17 cellular contexts compared by ENCODE assay signal in the genomic region with DNA sequence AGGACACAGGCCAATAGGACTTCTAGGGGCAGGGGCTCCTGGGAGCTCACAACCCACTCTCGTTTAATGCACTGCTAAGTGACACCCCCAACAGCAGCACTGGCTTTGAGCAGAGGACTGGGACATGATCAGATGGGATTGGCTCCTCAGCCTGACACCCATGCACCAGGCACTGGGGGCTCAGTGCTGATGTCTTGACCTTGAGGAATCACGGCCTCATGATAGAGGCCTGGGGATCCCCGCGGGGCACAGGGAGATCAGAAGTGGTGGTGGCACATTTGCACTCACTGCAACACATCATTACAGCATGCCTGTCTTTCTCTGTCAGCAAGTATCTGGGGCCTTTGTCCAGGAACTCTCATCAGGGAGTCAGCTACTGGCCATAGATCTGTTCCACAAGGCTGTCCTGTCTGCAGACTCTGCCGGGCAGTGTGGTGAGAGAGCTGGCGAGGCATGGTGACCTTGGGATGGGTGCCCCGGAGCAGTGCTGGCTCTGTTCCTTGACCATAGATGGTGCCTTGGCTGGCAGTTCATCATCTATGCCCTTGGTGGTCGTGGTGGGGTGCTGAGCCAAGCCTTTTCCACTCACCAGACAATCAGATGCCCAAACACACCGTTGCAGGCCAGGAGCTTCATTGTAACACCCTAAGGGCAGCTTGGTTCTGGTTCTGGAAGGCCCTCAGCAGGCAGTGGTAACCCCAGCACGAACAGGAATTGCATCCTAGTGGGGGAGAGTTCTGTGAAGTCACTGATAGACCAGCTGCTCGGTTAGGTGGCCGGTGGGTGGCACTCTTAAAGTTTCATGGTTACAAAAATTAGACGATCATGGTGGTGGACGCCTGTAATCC. TPM values are rescaled to one million over a fixed set of nuclear protein-coding genes. Genes with fewer than 3 reads are reported as not detected.
DNase-seq lines count a peak whose midpoint lies in the region; ATAC-seq and TF ChIP-seq lines count a peak whose summit lies in the region.
"Had no signal": no experiment of that assay in that cellular context is flagged by ENCODE, and none has a peak within 500 bp of the region (broad histone marks: within the 10 kb centered on the region; RNA-seq: fewer than 3 reads in every experiment).

No MANE protein-coding gene starts in this region.

- no peak overlapping the region for H4K8ac ChIP-seq in neuronal stem cell (ENCODE audit: low read depth, low read length)

- no peak overlapping the region for H3K14ac ChIP-seq in neuronal stem cell (ENCODE audit: low read length)

- H2AK5ac ChIP-seq in neuronal stem cell (ENCODE audit: low read depth, low read length) = peak overlapping the region; percentile 40

- H3K18ac ChIP-seq in neuronal stem cell (ENCODE audit: low read length) = no peak overlapping the region

- peak overlapping the region; percentile 27 for H2BK15ac ChIP-seq in neuronal stem cell (ENCODE audit: low read length)

- peak overlapping the region; percentile 44 for H3K23ac ChIP-seq in neuronal stem cell (ENCODE audit: low read depth, low read length, poor library complexity)

- no peak overlapping the region for H3K4me3 ChIP-seq in BLaER1 treated with 17β-estradiol and CSF1 and Interleukin-3, amounts not matched to agents 10 nM and 100 nM
- H3K4me3 ChIP-seq in MG63 = no peak overlapping the region
- H3K4me3 ChIP-seq in heart left ventricle = no peak overlapping the region
- no peak overlapping the region for H3K4me3 ChIP-seq in neuronal stem cell (ENCODE audit: low read length in 2 of 2)
- H3K4me3 ChIP-seq: A549, SK-N-MC had no signal

- H3K4me1 ChIP-seq in BLaER1 treated with 17β-estradiol and CSF1 and Interleukin-3, amounts not matched to agents 10 nM and 100 nM = peaks cover 10 to 82% (median 65%) of the 10 kb centered on the region in 10 experiments
- H3K4me1 ChIP-seq in heart left ventricle (peaks cover 0 to 4% (median 0%) of the 10 kb centered on the region in 12 donors), neuronal stem cell (ENCODE audit: control insufficient read depth in 2 of 2, insufficient read depth in 1 of 2, low read depth in 1 of 2, low read length in 2 of 2) (peaks cover 0 to 5% of the 10 kb centered on the region in 2 donors)
- H3K4me1 ChIP-seq: A549 had no signal

- WGBS in heart left ventricle, 4 donors = 67 to 70% (median 69%) methylated on average over 14 of the region's 14 CpGs
- WGBS in neuronal stem cell (ENCODE audit: extremely low coverage in 2 of 2, insufficient read length in 2 of 2, insufficient replicate concordance in 1 of 2), 2 donors = no CpG with 5 or more reads among the region's 14 CpGs

- no peak overlapping the region for H3K4ac ChIP-seq in neuronal stem cell (ENCODE audit: low read length)

- peaks cover 0 to 11% (median 0%) of the 10 kb centered on the region in 11 experiments; a peak in 4 of 22 replicates for H3K9me3 ChIP-seq in BLaER1 treated with 17β-estradiol and CSF1 and Interleukin-3, amounts not matched to agents 10 nM and 100 nM (replicated peaks in 1 of 11)
- H3K9me3 ChIP-seq in MG63 (0 out of 2 replicates have a peak, but pooled peaks cover 2% of the 10 kb centered on the region), heart left ventricle (no peaks in the 10 kb centered on the region), neuronal stem cell (replicated peaks in 1 of 2; ENCODE audit: control insufficient read depth in 2 of 2, insufficient read depth in 1 of 2, low read depth in 1 of 2, low read length in 2 of 2) (no peaks in the 10 kb centered on the region)
- H3K9me3 ChIP-seq: A549 had no signal

- no peak overlapping the region for H2AFZ ChIP-seq in neuronal stem cell (ENCODE audit: low read length)

- no peak overlapping the region for H2BK12ac ChIP-seq in neuronal stem cell (ENCODE audit: low read length)

- no peak overlapping the region for H2BK120ac ChIP-seq in neuronal stem cell (ENCODE audit: low read depth, low read length)

- TF ChIP-seq CTCF in heart left ventricle (IDR thresholded peaks at IDR 0.05) = no peak

- no peak overlapping the region for H3K9ac ChIP-seq in BLaER1 treated with 17β-estradiol and CSF1 and Interleukin-3, amounts not matched to agents 10 nM and 100 nM
- H3K9ac ChIP-seq in neuronal stem cell (ENCODE audit: low read depth, low read length, poor library complexity) = no peak overlapping the region

- peak overlapping the region in 9 of 11 experiments; percentile 69 to 92 (median 75); a peak in 16 of 22 replicates for H3K4me2 ChIP-seq in BLaER1 treated with 17β-estradiol and CSF1 and Interleukin-3, amounts not matched to agents 10 nM and 100 nM
- H3K4me2 ChIP-seq in neuronal stem cell (ENCODE audit: insufficient read depth, low read length, poor library complexity, severe bottlenecking) = no peak overlapping the region
- H3K4me2 ChIP-seq: A549 had no signal

- no peaks in the 10 kb centered on the region for H3K79me1 ChIP-seq in neuronal stem cell (ENCODE audit: low read depth, low read length)

- H4K20me1 ChIP-seq in BLaER1 treated with 17β-estradiol and CSF1 and Interleukin-3, amounts not matched to agents 10 nM and 100 nM = no peaks in the 10 kb centered on the region

- no peak for TF ChIP-seq POLR2A in heart left ventricle (IDR thresholded peaks at IDR 0.05)

- H3K27me3 ChIP-seq in BLaER1 treated with 17β-estradiol and CSF1 and Interleukin-3, amounts not matched to agents 10 nM and 100 nM = peaks cover 0 to 3% (median 0%) of the 10 kb centered on the region in 11 experiments; a peak in 1 of 22 replicates
- H3K27me3 ChIP-seq in MG63 (no peaks in the 10 kb centered on the region), heart left ventricle (no peaks in the 10 kb centered on the region), neuronal stem cell (ENCODE audit: control insufficient read depth in 3 of 3, insufficient read depth in 3 of 3, low read depth in 1 of 3, low read length in 3 of 3) (peaks cover 0 to 13% (median 0%) of the 10 kb centered on the region in 3 experiments)

- DNase-seq in MG63 = peak; percentile 54
- peak in 3 of 5 donors; percentile 14 to 46 (median 38) for DNase-seq in heart left ventricle
- no peak for DNase-seq in neuronal stem cell (ENCODE audit: low spot score)
- DNase-seq in NCI-H2107 (lab: John Stamatoyannopoulos, UW) = no peak
- DNase-seq in hepatic stellate cell (ENCODE audit: low spot score) = no peak
- DNase-seq in activated effector memory CD4-positive, alpha-beta T cell treated with Interleukin-2 at 50 U/mL for 16 hours = no peak
- DNase-seq: DMS79; HFFc6; NCI-H1105; NCI-H1694; NCI-H510A; NCI-H748 treated with DMSO at 0.1 percent for 48 hours; NK-92 treated with Interleukin-12 subunit alpha and Interleukin-12 subunit beta, amount 100 ng/mL, for 24 hours; SHP77 had no signal

- no peak overlapping the region for H2BK5ac ChIP-seq in neuronal stem cell (ENCODE audit: low read length)

- peak overlapping the region; percentile 77 for H4K91ac ChIP-seq in neuronal stem cell (ENCODE audit: low read depth, low read length, poor library complexity)

- peak; percentile 65 to 85 (median 76) for ATAC-seq in heart left ventricle
- ATAC-seq: A549 had no signal

- peak overlapping the region in 3 of 11 experiments; percentile 1 to 42 (median 39); a peak in 4 of 22 replicates for H3K27ac ChIP-seq in BLaER1 treated with 17β-estradiol and CSF1 and Interleukin-3, amounts not matched to agents 10 nM and 100 nM
- H3K27ac ChIP-seq in heart left ventricle (peak overlapping the region in 1 of 12 donors; percentile 9), neuronal stem cell (replicated peaks; ENCODE audit: low read length) (no peak overlapping the region)
- H3K27ac ChIP-seq: A549, SK-N-MC had no signal

- intact Hi-C loops in heart left ventricle (cut with DNase I) = loop anchor here in 8 of 10 donors (5.0 to 10.0 kb wide), 6 partner anchors 115 to 395 kb away; a partner anchor contains a TSS

- H3K36me3 ChIP-seq in BLaER1 treated with 17β-estradiol and CSF1 and Interleukin-3, amounts not matched to agents 10 nM and 100 nM = no peaks in the 10 kb centered on the region
- H3K36me3 ChIP-seq in MG63 (no peaks in the 10 kb centered on the region), heart left ventricle (no peaks in the 10 kb centered on the region), neuronal stem cell (replicated peaks in 1 of 2; ENCODE audit: control insufficient read depth in 2 of 2, insufficient read depth in 2 of 2, low read length in 2 of 2) (no peaks in the 10 kb centered on the region)

RNA-seq across cellular contexts. Expression of a gene that starts 22.2 kb away (rescaled TPM):
- 180 and 241 TPM in 2 replicates for total RNA-seq in MG63 (2014; rRNA removed; shearing (Covaris generic); ENCODE audit: low replicate concordance)
- 100 to 1,000 TPM in 8 of 9 donors, 10 to 100 TPM in 1; 98.8 to 168 (median 111) TPM for total RNA-seq in heart left ventricle
- 100 to 1,000 TPM in 1 of 2 donors, 10 to 100 TPM in 1; 50.4 to 140 TPM for polyA plus RNA-seq in heart left ventricle
- polyA plus RNA-seq in neuronal stem cell (2013, experiment 1 of 2) = 231 TPM
- polyA plus RNA-seq in neuronal stem cell (2013, experiment 2 of 2) = 243 TPM

Comparison
In these comparisons a context has a peak if more than half of its experiments do, and no peak if none do; other contexts are left out.
1. DNase-seq: peak in MG63 (single experiment) and heart left ventricle (3 of 5); none in neuronal stem cell (single experiment), NCI-H2107 (single experiment), hepatic stellate cell (single experiment) and activated effector memory CD4-positive, alpha-beta T cell treated with Interleukin-2 at 50 U/mL for 16 hours (single experiment).